ENCODE assay signal across 15 cellular contexts in genomic region chr5:4905674-4906528, GRCh38.
A peak's percentile ranks its signal among the peaks of the same experiment; 100 is the strongest.
DNase-seq lines count a peak whose midpoint lies in the region; ATAC-seq and TF ChIP-seq lines count a peak whose summit lies in the region.
"Had no signal": no experiment of that assay in that cellular context is flagged by ENCODE, and none has a peak within 500 bp of the region (broad histone marks: within the 10 kb centered on the region; RNA-seq: fewer than 3 reads in every experiment).

No MANE protein-coding gene starts in this region.

- H3K27ac Mint-ChIP-seq in H9 = no peak overlapping the region
- no peak overlapping the region for H3K27ac Mint-ChIP-seq in T-helper 17 cell
- H3K27ac Mint-ChIP-seq in activated naive CD4-positive, alpha-beta T cell treated with anti-CD3 and anti-CD28 coated beads, Interleukin-2, amount 10 ng/mL, durations not matched to agents 7 days and 5 days = no peak overlapping the region
- H3K27ac Mint-ChIP-seq: activated T-helper 2 cell treated with anti-CD3 and anti-CD28 coated beads, Interferon-gamma antibody, Interleukin-2, Interleukin-4, amounts not matched to agents 10 μg/mL and 5 μg/mL and 100 μg/mL, durations not matched to agents 14 hours and 24 hours and 36 hours; CD4-positive, CD25-positive, alpha-beta regulatory T cell; natural killer cell treated with Interleukin-12 subunit alpha and Interleukin-12 subunit beta and Interleukin-15 and Interleukin-18, amount 100 ng/mL, for 72 hours had no signal

- H3K23ac ChIP-seq in H9 (ENCODE audit: insufficient read length, low read depth, low read length) = no peak overlapping the region

- H3K36me3 ChIP-seq in lower lobe of right lung (no peaks in the 10 kb centered on the region), suprapubic skin (no peaks in the 10 kb centered on the region)

- no peak overlapping the region for H2BK15ac ChIP-seq in H9 (ENCODE audit: low read depth, low read length)

- H2BK12ac ChIP-seq in H9 (ENCODE audit: insufficient read length, low read depth, low read length) = no peak overlapping the region

- ATAC-seq in lower lobe of right lung (peak; percentile 28 to 44), T-helper 17 cell (no peak), HG03025 (IDR thresholded peaks at IDR 0.05; ENCODE audit: low FRiP score, unreplicated experiment) (no peak), HG03196 (IDR thresholded peaks at IDR 0.05; ENCODE audit: unreplicated experiment) (no peak)

- no peaks in the 10 kb centered on the region for H3K79me2 ChIP-seq in H9 (ENCODE audit: insufficient read depth, low read length)

- H3K4me1 ChIP-seq in H9 (ENCODE audit: insufficient read depth, low read length) = no peaks in the 10 kb centered on the region
- H3K4me1 ChIP-seq in lower lobe of right lung = no peaks in the 10 kb centered on the region
- H3K4me1 ChIP-seq in suprapubic skin = peaks cover 14% of the 10 kb centered on the region

- H3K79me1 ChIP-seq in H9 (ENCODE audit: insufficient read depth, low read depth, low read length, poor library complexity, severe bottlenecking) = no peaks in the 10 kb centered on the region

- intact Hi-C loops in lower lobe of right lung (cut with DNase I) = no loop called here

- H3K27ac ChIP-seq in H9 (ENCODE audit: insufficient read length, low read depth, low read length) (no peak overlapping the region), lower lobe of right lung (no peak overlapping the region), suprapubic skin (no peak overlapping the region)

- no peak overlapping the region for H3K56ac ChIP-seq in H9 (ENCODE audit: insufficient read length, low read depth, low read length)

- H3K4me1 Mint-ChIP-seq in H9 = peaks cover 0 to 3% of the 10 kb centered on the region in 2 experiments; a peak in 1 of 4 replicates
- H3K4me1 Mint-ChIP-seq in T-helper 17 cell = no peaks in the 10 kb centered on the region
- H3K4me1 Mint-ChIP-seq in activated naive CD4-positive, alpha-beta T cell treated with anti-CD3 and anti-CD28 coated beads, Interleukin-2, amount 10 ng/mL, durations not matched to agents 7 days and 5 days = no peaks in the 10 kb centered on the region
- H3K4me1 Mint-ChIP-seq: CD4-positive, CD25-positive, alpha-beta regulatory T cell had no signal

- no peaks in the 10 kb centered on the region for H3K9me3 Mint-ChIP-seq in H9
- no peaks in the 10 kb centered on the region for H3K9me3 Mint-ChIP-seq in activated naive CD4-positive, alpha-beta T cell treated with anti-CD3 and anti-CD28 coated beads, Interleukin-2, amount 10 ng/mL, durations not matched to agents 7 days and 5 days
- H3K9me3 Mint-ChIP-seq: activated T-helper 2 cell treated with anti-CD3 and anti-CD28 coated beads, Interferon-gamma antibody, Interleukin-2, Interleukin-4, amounts not matched to agents 10 μg/mL and 5 μg/mL and 100 μg/mL, durations not matched to agents 14 hours and 24 hours and 36 hours had no signal

- H3K27me3 Mint-ChIP-seq in H9 (ENCODE audit: low read depth) (no peaks in the 10 kb centered on the region; the same call in 1 of the 2 replicates), T-helper 17 cell (no peaks in the 10 kb centered on the region)
- no peaks in the 10 kb centered on the region for H3K27me3 Mint-ChIP-seq in activated naive CD4-positive, alpha-beta T cell treated with anti-CD3 and anti-CD28 coated beads, Interleukin-2, amount 10 ng/mL, durations not matched to agents 7 days and 5 days
- H3K27me3 Mint-ChIP-seq: CD4-positive, CD25-positive, alpha-beta regulatory T cell; natural killer cell treated with Interleukin-12 subunit alpha and Interleukin-12 subunit beta and Interleukin-15 and Interleukin-18, amount 100 ng/mL, for 72 hours had no signal

- H3K4me3 ChIP-seq in lower lobe of right lung = no peak overlapping the region
- no peak overlapping the region for H3K4me3 ChIP-seq in suprapubic skin

- no peak for TF ChIP-seq POLR2A in suprapubic skin (IDR thresholded peaks at IDR 0.05)

- no peak for TF ChIP-seq EP300 in suprapubic skin (IDR thresholded peaks at IDR 0.05)

- H3K4ac ChIP-seq in H9 (ENCODE audit: low read depth, low read length) = no peak overlapping the region

- no peaks in the 10 kb centered on the region for H4K20me1 ChIP-seq in H9 (ENCODE audit: control insufficient read depth, insufficient read depth, insufficient read length)

- no peak overlapping the region for H2AFZ ChIP-seq in H9 (ENCODE audit: low read length)

- WGBS in H9 (ENCODE audit: extremely low coverage, insufficient read length, low lambda C conversion rate) = no CpG with 5 or more reads among the region's 19 CpGs
- 74% methylated on average over 19 of the region's 19 CpGs for WGBS in suprapubic skin

- no peak overlapping the region for H2BK5ac ChIP-seq in H9 (ENCODE audit: insufficient read length, low read length)

- H3K36me3 Mint-ChIP-seq in H9 (ENCODE audit: insufficient read depth in 1 of 3, low read depth in 3 of 3) = peaks cover 0 to 1% (median 0%) of the 10 kb centered on the region in 3 experiments; a peak in 1 of 7 replicates
- no peaks in the 10 kb centered on the region for H3K36me3 Mint-ChIP-seq in T-helper 17 cell (ENCODE audit: low read depth)
- H3K36me3 Mint-ChIP-seq in activated naive CD4-positive, alpha-beta T cell treated with anti-CD3 and anti-CD28 coated beads, Interleukin-2, amount 10 ng/mL, durations not matched to agents 7 days and 5 days = no peaks in the 10 kb centered on the region
- H3K36me3 Mint-ChIP-seq: CD4-positive, CD25-positive, alpha-beta regulatory T cell; natural killer cell treated with Interleukin-12 subunit alpha and Interleukin-12 subunit beta and Interleukin-15 and Interleukin-18, amount 100 ng/mL, for 72 hours had no signal

- no peaks in the 10 kb centered on the region for H3K27me3 ChIP-seq in H9 (ENCODE audit: insufficient read depth, low read length)
- no peaks in the 10 kb centered on the region for H3K27me3 ChIP-seq in lower lobe of right lung (ENCODE audit: low read depth)
- no peaks in the 10 kb centered on the region for H3K27me3 ChIP-seq in suprapubic skin

- no peak overlapping the region for H4K91ac ChIP-seq in H9 (ENCODE audit: insufficient read length, low read depth, low read length)

- TF ChIP-seq CTCF in H9 (conservative IDR thresholded peaks at IDR 0.05) (peak; percentile 60; the same call in 2 of the 3 replicates), lower lobe of right lung (IDR thresholded peaks at IDR 0.05) (no peak), suprapubic skin (IDR thresholded peaks at IDR 0.05) (no peak)

- peaks cover 3% of the 10 kb centered on the region for H3K23me2 ChIP-seq in H9 (ENCODE audit: insufficient read length, low read depth, low read length, poor library complexity, severe bottlenecking)

- CTCF ChIA-PET in activated naive CD4-positive, alpha-beta T cell treated with anti-CD3 and anti-CD28 coated beads, Interleukin-2, amount 10 ng/mL, durations not matched to agents 7 days and 5 days (lab: Charles Lee) = no interaction called here

- H2BK20ac ChIP-seq in H9 (ENCODE audit: low read depth, low read length, poor library complexity, severe bottlenecking) = no peak overlapping the region

- no peak overlapping the region for H3K18ac ChIP-seq in H9 (ENCODE audit: insufficient read length, low read depth, low read length)

- H4K5ac ChIP-seq in H9 (ENCODE audit: insufficient read length, low read depth, low read length) = no peak overlapping the region

- no peak overlapping the region for H3K4me2 ChIP-seq in H9 (ENCODE audit: insufficient read depth, insufficient read length, low read length)

- H4K8ac ChIP-seq in H9 (replicated peaks; ENCODE audit: insufficient read length, low read depth, low read length) = no peak overlapping the region

- H3K4me3 Mint-ChIP-seq in H9 (no peak overlapping the region), T-helper 17 cell (no peak overlapping the region)
- H3K4me3 Mint-ChIP-seq in activated naive CD4-positive, alpha-beta T cell treated with anti-CD3 and anti-CD28 coated beads, Interleukin-2, amount 10 ng/mL, durations not matched to agents 7 days and 5 days = no peak overlapping the region
- H3K4me3 Mint-ChIP-seq: CD4-positive, CD25-positive, alpha-beta regulatory T cell; natural killer cell treated with Interleukin-12 subunit alpha and Interleukin-12 subunit beta and Interleukin-15 and Interleukin-18, amount 100 ng/mL, for 72 hours had no signal

- H2BK120ac ChIP-seq in H9 (ENCODE audit: low read depth, low read length, poor library complexity, severe bottlenecking) = no peak overlapping the region

- H3K9ac ChIP-seq in H9 (ENCODE audit: extremely low read depth, insufficient read length, low read length) = no peak overlapping the region

- H3K9me3 ChIP-seq in H9 (ENCODE audit: control insufficient read depth, low read depth, low read length) (no peaks in the 10 kb centered on the region), lower lobe of right lung (no peaks in the 10 kb centered on the region), suprapubic skin (no peaks in the 10 kb centered on the region), T-helper 17 cell (ENCODE audit: control insufficient read depth, low read length, poor library complexity, severe bottlenecking) (no peaks in the 10 kb centered on the region)

- H3K14ac ChIP-seq in H9 (ENCODE audit: insufficient read depth, low read length) = no peak overlapping the region; the same call in 1 of the 2 replicates

- no peak overlapping the region for H3T11ph ChIP-seq in H9 (ENCODE audit: low read length)

- H2AK5ac ChIP-seq in H9 (ENCODE audit: insufficient read length, low read length) = no peak overlapping the region

- DNase-seq in H9 (peak; percentile 62), cerebellar cortex (ENCODE audit: low spot score) (peak; percentile 92), lower lobe of right lung (no peak), suprapubic skin (ENCODE audit: low spot score in 2 of 2) (peak; percentile 82 to 85), T-helper 17 cell (no peak)
- no peak for DNase-seq in activated naive CD4-positive, alpha-beta T cell treated with anti-CD3 and anti-CD28 coated beads, Interleukin-2, amount 10 ng/mL, durations not matched to agents 7 days and 5 days
- DNase-seq: CD4-positive, CD25-positive, alpha-beta regulatory T cell; central memory CD4-positive, alpha-beta T cell; GF-D8; NCI-H1105 treated with DMSO at 0.1 percent for 48 hours; NCI-H748 treated with DMSO at 0.1 percent for 48 hours had no signal

Comparison
In these comparisons a context has a peak if more than half of its experiments do, and no peak if none do; other contexts are left out.
1. DNase-seq: peak in H9 (single experiment), cerebellar cortex (single experiment) and suprapubic skin (2 of 2); none in lower lobe of right lung (single experiment), T-helper 17 cell (0 of 3) and activated naive CD4-positive, alpha-beta T cell treated with anti-CD3 and anti-CD28 coated beads, Interleukin-2, amount 10 ng/mL, durations not matched to agents 7 days and 5 days (single experiment).
2. ATAC-seq: peak in lower lobe of right lung (2 of 2); none in T-helper 17 cell (single experiment), HG03025 (single experiment) and HG03196 (single experiment).